ENCODE assay signal across 27 cellular contexts in genomic region chr17:79498854-79499253, GRCh38.
DNase-seq lines count a peak whose midpoint lies in the region; ATAC-seq, FAIRE-seq and TF ChIP-seq lines count a peak whose summit lies in the region.
"Had no signal": no experiment of that assay in that cellular context is flagged by ENCODE, and none has a peak within 500 bp of the region (broad histone marks: within the 10 kb centered on the region; RNA-seq: fewer than 3 reads in every experiment).

No MANE protein-coding gene starts in this region.

- peaks cover 6% of the 10 kb centered on the region for H3F3A ChIP-seq in neural progenitor cell (ENCODE audit: low read depth)

- TF ChIP-seq RAD21 in H1 (IDR thresholded peaks at IDR 0.05 in 1 of 2, conservative IDR thresholded peaks at IDR 0.05 in 1 of 2; ENCODE audit: low read depth in 2 of 2, low read length in 2 of 2), result no peak

- CTCF ChIA-PET in H1 (lab: Charles Lee; ENCODE audit: partially characterized antibody), result no interaction called here

- peaks cover 0 to 6% of the 10 kb centered on the region in 2 experiments for H4K20me1 ChIP-seq in H1 (replicated peaks in 1 of 2; ENCODE audit: control insufficient read depth in 1 of 2, insufficient read depth in 2 of 2, low read length in 2 of 2)
- H4K20me1 ChIP-seq in neural progenitor cell (ENCODE audit: low read depth), result no peaks in the 10 kb centered on the region
- H4K20me1 ChIP-seq: BLaER1 had no signal

- H3K79me1 ChIP-seq in H1 (ENCODE audit: low read depth, low read length), result no peaks in the 10 kb centered on the region

- H2BK5ac ChIP-seq in H1 (ENCODE audit: low read depth, low read length), result no peak overlapping the region

- no peak overlapping the region for H3K23ac ChIP-seq in H1 (ENCODE audit: insufficient read length)

- H3K56ac ChIP-seq in H1 (replicated peaks; ENCODE audit: insufficient read length, low read depth, low read length), result peak overlapping the region; percentile 3

- TF ChIP-seq EP300 in H1 (IDR thresholded peaks at IDR 0.05; ENCODE audit: borderline replicate concordance in 1 of 2, low read depth in 2 of 2, low read length in 2 of 2), result no peak

- H3K27ac ChIP-seq in H1 (ENCODE audit: low read depth, low read length) (no peak overlapping the region), neural progenitor cell (no peak overlapping the region)
- H3K27ac ChIP-seq: BLaER1 had no signal

- H3K27ac Mint-ChIP-seq in neural progenitor cell, result no peak overlapping the region
- H3K27ac Mint-ChIP-seq: CD14-positive monocyte; CD4-positive, alpha-beta memory T cell; CD4-positive, CD25-positive, alpha-beta regulatory T cell; CD8-positive, alpha-beta memory T cell had no signal

- H2AK5ac ChIP-seq in H1 (ENCODE audit: low read depth, low read length), result no peak overlapping the region

- H3K27me3 Mint-ChIP-seq in neural progenitor cell (ENCODE audit: insufficient read depth, low read depth), result peaks cover 10% of the 10 kb centered on the region

- no peak overlapping the region for H2BK15ac ChIP-seq in H1 (ENCODE audit: low read length)

- no peak overlapping the region for H2BK20ac ChIP-seq in H1 (ENCODE audit: low read length)

- H2BK120ac ChIP-seq in H1 (replicated peaks; ENCODE audit: low read depth, low read length), result no peak overlapping the region

- no peak for DNase-seq in HTR-8/SVneo (ENCODE audit: insufficient read length, low spot score)
- DNase-seq in H1 (ENCODE audit: low read depth in 1 of 2, low spot score in 2 of 2), result no peak
- no peak for DNase-seq in neural progenitor cell (ENCODE audit: low spot score)
- no peak for DNase-seq in foreskin melanocyte
- no peak for DNase-seq in occipital lobe (lab: John Stamatoyannopoulos, UW)
- no peak for DNase-seq in activated CD4-positive, alpha-beta T cell treated with anti-CD3 and anti-CD28 coated beads, Interleukin-2, amount 50 U/mL, for 4 hours
- DNase-seq: 8988T; ACHN; BE2C; C1 segment of cervical spinal cord; CD4-positive, alpha-beta memory T cell; CD4-positive, CD25-positive, alpha-beta regulatory T cell; CD8-positive, alpha-beta memory T cell; COR-L47; DMS 273 treated with DMSO at 0.1 percent for 48 hours; DMS153; DMS53; DMS79; DND-41; EL; GDM1 had no signal

- no peaks in the 10 kb centered on the region for H3K36me3 Mint-ChIP-seq in neural progenitor cell
- H3K36me3 Mint-ChIP-seq: CD14-positive monocyte; CD4-positive, alpha-beta memory T cell; CD4-positive, CD25-positive, alpha-beta regulatory T cell; CD8-positive, alpha-beta memory T cell had no signal

- H3K23me2 ChIP-seq in H1 (ENCODE audit: low read depth, low read length), result peaks cover 13% of the 10 kb centered on the region; the same call in 1 of the 2 replicates

- H3K14ac ChIP-seq in H1 (ENCODE audit: insufficient read length), result no peak overlapping the region

- 0% methylated on average over 1 of the region's 1 CpG; no CpG with 5 or more reads in 1 of the 2 experiments for WGBS in H1 (ENCODE audit: extremely low coverage in 1 of 2, insufficient coverage in 1 of 2, insufficient read length in 1 of 2, insufficient replicate concordance in 2 of 2, low coverage in 1 of 2, low lambda C conversion rate in 2 of 2, missing lambda C conversion rate in 1 of 2), 2 experiments

- no peak overlapping the region for H3K4ac ChIP-seq in H1 (replicated peaks; ENCODE audit: insufficient read length, low read depth, low read length)

- H3K36me3 ChIP-seq in H1 (ENCODE audit: control insufficient read depth in 2 of 4, insufficient read depth in 4 of 4, low read length in 3 of 4) (no peaks in the 10 kb centered on the region), neural progenitor cell (no peaks in the 10 kb centered on the region)
- H3K36me3 ChIP-seq: BE2C, BLaER1 had no signal

- no peak overlapping the region for H3K18ac ChIP-seq in H1 (ENCODE audit: extremely low read depth, low read length)

- H3K27me3 ChIP-seq in H1 (replicated peaks in 1 of 4; ENCODE audit: control insufficient read depth in 3 of 4, extremely low read depth in 1 of 4, insufficient read depth in 3 of 4, low read length in 3 of 4) (no peaks in the 10 kb centered on the region), neural progenitor cell (no peaks in the 10 kb centered on the region)
- H3K27me3 ChIP-seq: BLaER1 had no signal

- FAIRE-seq in HTR-8/SVneo (lab: Jason Lieb, UNC), result peak; percentile 62
- FAIRE-seq in H1 (lab: Jason Lieb, UNC), result no peak
- FAIRE-seq: A204.1, GM12878, GM12892 had no signal

- no peak for TF ChIP-seq POLR2A in H1 (IDR thresholded peaks at IDR 0.05; ENCODE audit: control extremely low read depth in 1 of 2, low read depth in 2 of 2, low read length in 2 of 2)

- H3K9ac ChIP-seq in H1 (replicated peaks in 1 of 4; ENCODE audit: extremely low read depth in 1 of 4, low read depth in 3 of 4, low read length in 3 of 4) (no peak overlapping the region), neural progenitor cell (no peak overlapping the region)
- H3K9ac ChIP-seq: BLaER1 had no signal

- no peak for TF ChIP-seq CTCF in H1 (IDR thresholded peaks at IDR 0.05; ENCODE audit: control extremely low read depth in 1 of 3, insufficient read depth in 1 of 3, low read depth in 1 of 3, low read length in 3 of 3)
- no peak for TF ChIP-seq CTCF in neural progenitor cell (IDR thresholded peaks at IDR 0.05)

- H2AFZ ChIP-seq in H1 (ENCODE audit: low read length) (no peak overlapping the region), neural progenitor cell (replicated peaks) (no peak overlapping the region)

- H3K4me3 ChIP-seq in H1 (ENCODE audit: extremely low read depth in 1 of 4, insufficient read depth in 2 of 4, low read depth in 3 of 4, low read length in 4 of 4) (no peak overlapping the region), neural progenitor cell (no peak overlapping the region)
- H3K4me3 ChIP-seq: BLaER1, GM12878 had no signal

- no peak overlapping the region for H2BK12ac ChIP-seq in H1 (ENCODE audit: low read depth, low read length)

- H3K79me2 ChIP-seq in H1 (ENCODE audit: control insufficient read depth in 1 of 2, insufficient read depth in 2 of 2, low read length in 2 of 2), result no peaks in the 10 kb centered on the region
- H3K79me2 ChIP-seq in neural progenitor cell (ENCODE audit: low read depth), result no peaks in the 10 kb centered on the region

- peaks cover 3% of the 10 kb centered on the region for H3K9me3 Mint-ChIP-seq in neural progenitor cell

- H3K4me2 ChIP-seq in H1 (ENCODE audit: insufficient read depth in 1 of 2, low read depth in 2 of 2, low read length in 2 of 2) (no peak overlapping the region), neural progenitor cell (no peak overlapping the region)
- H3K4me2 ChIP-seq: BLaER1 had no signal

- no peak for ATAC-seq in GM18909 (IDR thresholded peaks at IDR 0.05; ENCODE audit: poor library complexity, unreplicated experiment)
- ATAC-seq: GM12878 had no signal

- H3K9me3 ChIP-seq in H1 (ENCODE audit: insufficient read depth in 2 of 2, low read depth in 1 of 2, low read length in 1 of 2) (no peaks in the 10 kb centered on the region), neural progenitor cell (ENCODE audit: low read depth) (no peaks in the 10 kb centered on the region)
- H3K9me3 ChIP-seq: BE2C, BLaER1 had no signal

- H4K8ac ChIP-seq in H1 (ENCODE audit: extremely low read depth, insufficient read depth, low read length), result no peak overlapping the region

- H3K4me1 ChIP-seq in H1 (replicated peaks in 1 of 4; ENCODE audit: control insufficient read depth in 3 of 4, insufficient read depth in 4 of 4, low read length in 3 of 4) (0 out of 7 replicates have a peak, but pooled peaks cover 0 to 4% (median 0%) of the 10 kb centered on the region in 4 experiments), neural progenitor cell (peaks cover 8% of the 10 kb centered on the region)
- H3K4me1 ChIP-seq: BE2C, BLaER1 had no signal

- H4K5ac ChIP-seq in H1 (ENCODE audit: insufficient read length, low read depth, low read length), result no peak overlapping the region

- POLR2A ChIA-PET in H1 (lab: Charles Lee; ENCODE audit: partially characterized antibody), result no interaction called here

- H3K4me1 Mint-ChIP-seq in neural progenitor cell, result peaks cover 19% of the 10 kb centered on the region
- H3K4me1 Mint-ChIP-seq: CD4-positive, alpha-beta memory T cell; CD4-positive, CD25-positive, alpha-beta regulatory T cell; CD8-positive, alpha-beta memory T cell had no signal

- H4K91ac ChIP-seq in H1 (replicated peaks; ENCODE audit: insufficient read length, low read length), result no peak overlapping the region

- peak overlapping the region; percentile 7 for H3K4me3 Mint-ChIP-seq in neural progenitor cell
- H3K4me3 Mint-ChIP-seq: CD14-positive monocyte; CD4-positive, alpha-beta memory T cell; CD4-positive, CD25-positive, alpha-beta regulatory T cell; CD8-positive, alpha-beta memory T cell had no signal

TF ChIP-seq in H1, 55 proteins besides CTCF, POLR2A, EP300 and RAD21:
- no peak for TF ChIP-seq CHD1 (IDR thresholded peaks at IDR 0.05; ENCODE audit: low read depth, low read length)
- TF ChIP-seq, protein P1, sequence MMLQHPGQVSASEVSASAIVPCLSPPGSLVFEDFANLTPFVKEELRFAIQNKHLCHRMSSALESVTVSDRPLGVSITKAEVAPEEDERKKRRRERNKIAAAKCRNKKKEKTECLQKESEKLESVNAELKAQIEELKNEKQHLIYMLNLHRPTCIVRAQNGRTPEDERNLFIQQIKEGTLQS (IDR thresholded peaks at IDR 0.05; ENCODE audit: insufficient read depth, low read depth, low read length), result no peak
- no peak for TF ChIP-seq KDM5A (IDR thresholded peaks at IDR 0.05; ENCODE audit: low read length)
- TF ChIP-seq GABPA (IDR thresholded peaks at IDR 0.05; ENCODE audit: borderline replicate concordance, insufficient read depth, low read length), result no peak
- no peak for TF ChIP-seq RBBP5 (IDR thresholded peaks at IDR 0.05; ENCODE audit: borderline replicate concordance, low read depth, low read length)
- no peak for TF ChIP-seq HDAC2 (IDR thresholded peaks at IDR 0.05; ENCODE audit: borderline replicate concordance in 1 of 2, low read depth in 2 of 2, low read length in 2 of 2)
- no peak for TF ChIP-seq BACH1 (IDR thresholded peaks at IDR 0.05; ENCODE audit: low read length)
- no peak for TF ChIP-seq TEAD4 (IDR thresholded peaks at IDR 0.05; ENCODE audit: low read depth, low read length)
- TF ChIP-seq FOSL1 (IDR thresholded peaks at IDR 0.05; ENCODE audit: insufficient read depth, low read depth, low read length), result no peak
- no peak for TF ChIP-seq MAFK (IDR thresholded peaks at IDR 0.05; ENCODE audit: low read depth, low read length)
- no peak for TF ChIP-seq ASH2L (IDR thresholded peaks at IDR 0.05; ENCODE audit: low read length)
